8 cellular contexts compared by ENCODE assay signal in the genomic region with DNA sequence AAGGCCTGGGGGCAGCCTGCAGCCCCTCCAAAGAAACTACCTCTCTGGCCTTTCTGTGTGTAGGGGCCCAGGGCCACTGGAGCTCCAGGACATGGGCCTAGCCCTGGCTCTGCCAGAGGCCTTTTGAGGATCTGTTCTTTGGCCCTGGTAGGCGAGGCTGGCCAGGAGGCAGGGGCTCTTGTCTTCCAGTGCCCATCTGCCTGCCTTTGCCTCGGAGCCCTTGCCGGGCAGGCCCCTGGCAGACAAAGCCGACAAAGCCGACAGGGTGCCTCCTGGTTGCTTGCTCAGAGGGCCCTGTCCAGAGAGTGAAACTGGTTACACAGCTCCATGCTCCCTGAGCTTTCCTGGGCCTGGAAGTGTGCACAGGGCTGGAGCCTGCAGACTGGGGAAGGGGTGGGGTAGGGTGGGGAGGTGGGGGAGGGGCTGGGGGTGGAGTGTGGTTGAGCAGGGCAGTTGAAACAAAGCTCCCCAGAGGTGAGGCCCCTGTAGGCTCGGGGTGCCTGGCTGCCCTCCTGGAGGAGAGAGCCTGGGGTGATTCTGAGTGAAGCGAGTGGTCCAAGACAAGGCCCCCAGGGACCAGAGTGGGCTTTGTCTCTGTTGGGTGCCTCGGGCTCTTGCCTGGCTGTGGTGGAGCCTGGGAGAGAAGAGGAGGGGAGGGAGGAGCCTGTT. TPM values are rescaled to one million over a fixed set of nuclear protein-coding genes. Genes with fewer than 3 reads are reported as not detected.
DNase-seq lines count a peak whose midpoint lies in the region; ATAC-seq lines count a peak whose summit lies in the region.

No MANE protein-coding gene starts in this region.

- 15 to 29% (median 23%) methylated on average over 7 to 8 of the region's 8 CpGs for WGBS in adipose tissue, 3 donors

- H3K4me1 Mint-ChIP-seq in T-helper 1 cell treated with Interleukin-12 subunit alpha and Interleukin-12 subunit beta and Interleukin-4 antibody, amounts not matched to agents 30 μg/mL and 1 μg/mL, for 36 hours (ENCODE audit: low read depth) = peaks cover 30% of the 10 kb centered on the region

- peak overlapping the region; percentile 80 for H3K4me3 Mint-ChIP-seq in T-helper 1 cell treated with Interleukin-12 subunit alpha and Interleukin-12 subunit beta and Interleukin-4 antibody, amounts not matched to agents 30 μg/mL and 1 μg/mL, for 36 hours

- no peaks in the 10 kb centered on the region for H3K9me3 Mint-ChIP-seq in T-helper 1 cell treated with Interleukin-12 subunit alpha and Interleukin-12 subunit beta and Interleukin-4 antibody, amounts not matched to agents 30 μg/mL and 1 μg/mL, for 36 hours

- peaks cover 17% of the 10 kb centered on the region for H3K36me3 Mint-ChIP-seq in T-helper 1 cell treated with Interleukin-12 subunit alpha and Interleukin-12 subunit beta and Interleukin-4 antibody, amounts not matched to agents 30 μg/mL and 1 μg/mL, for 36 hours (ENCODE audit: low read depth)

- peak overlapping the region; percentile 100 for H3K27ac ChIP-seq in adipose tissue (ENCODE audit: low read depth, low read length)

- no peaks in the 10 kb centered on the region for H3K27me3 Mint-ChIP-seq in T-helper 1 cell treated with Interleukin-12 subunit alpha and Interleukin-12 subunit beta and Interleukin-4 antibody, amounts not matched to agents 30 μg/mL and 1 μg/mL, for 36 hours (ENCODE audit: low read depth)

- intact Hi-C loops in left ventricle myocardium superior (cut with micrococcal nuclease) = no loop called here

- DNase-seq in T-helper 1 cell (no peak), NCI-H345 (lab: John Stamatoyannopoulos, UW) (peak; percentile 64), left ventricle myocardium superior (peak; percentile 65), renal cortical epithelial cell (ENCODE audit: low read depth) (peak; percentile 45)

- peak overlapping the region; percentile 90 for H3K27ac Mint-ChIP-seq in T-helper 1 cell treated with Interleukin-12 subunit alpha and Interleukin-12 subunit beta and Interleukin-4 antibody, amounts not matched to agents 30 μg/mL and 1 μg/mL, for 36 hours

- peak; percentile 7 for ATAC-seq in HG02840 (IDR thresholded peaks at IDR 0.05; ENCODE audit: low FRiP score, unreplicated experiment)
- ATAC-seq in left ventricle myocardium superior = peak; percentile 32
- ATAC-seq in GM19328 (IDR thresholded peaks at IDR 0.05; ENCODE audit: unreplicated experiment) = no peak

RNA-seq across cellular contexts. Expression of a gene that starts 29.3 kb away (rescaled TPM):
- polyA plus RNA-seq in adipose tissue = 10 to 100 TPM; 42.9 to 78.6 (median 43.6) TPM
- 186 TPM for total RNA-seq in left ventricle myocardium superior
- 167 and 235 TPM in 2 replicates for total RNA-seq in renal cortical epithelial cell

RNA-seq across cellular contexts. Expression of a gene that starts 29.9 kb away (rescaled TPM):
- 10 to 100 TPM; 51.4 to 74.8 (median 52.2) TPM for polyA plus RNA-seq in adipose tissue
- total RNA-seq in left ventricle myocardium superior = 94.6 TPM
- total RNA-seq in renal cortical epithelial cell = 27.1 and 57.2 TPM in 2 replicates

RNA-seq across cellular contexts. Expression of a gene that starts 37.5 kb away (rescaled TPM):
- 10 to 100 TPM in 2 of 3 donors, 1 to 10 TPM in 1; 3.8 to 16.8 (median 10.3) TPM for polyA plus RNA-seq in adipose tissue
- total RNA-seq in left ventricle myocardium superior (3.5 TPM), renal cortical epithelial cell (17.4 and 40.6 TPM in 2 replicates)

RNA-seq across cellular contexts. Expression of a gene that starts 59.6 kb away (rescaled TPM):
- 1 to 10 TPM; 3.5 to 7.8 (median 7.3) TPM for polyA plus RNA-seq in adipose tissue
- total RNA-seq in left ventricle myocardium superior = 5.2 TPM
- total RNA-seq in renal cortical epithelial cell = 9.6 and 12.0 TPM in 2 replicates

Comparison
In these comparisons a context has a peak if more than half of its experiments do, and no peak if none do; other contexts are left out.
1. DNase-seq: peak in NCI-H345 (single experiment), left ventricle myocardium superior (single experiment) and renal cortical epithelial cell (single experiment); none in T-helper 1 cell (0 of 5).